8 cellular contexts compared by ENCODE assay signal in genomic region chr17:17750881-17751280, GRCh38.
DNase-seq lines count a peak whose midpoint lies in the region; ATAC-seq and TF ChIP-seq lines count a peak whose summit lies in the region.

No MANE protein-coding gene starts in this region.

- peak overlapping the region; percentile 85 to 93 (median 88) for H3K4me3 Mint-ChIP-seq in CD4-positive, CD25-positive, alpha-beta regulatory T cell
- no peak overlapping the region for H3K4me3 Mint-ChIP-seq in WTC11

- H3K9me3 ChIP-seq in CD4-positive, CD25-positive, alpha-beta regulatory T cell (ENCODE audit: control insufficient read depth in 2 of 2, low read length in 2 of 2), result no peaks in the 10 kb centered on the region
- H3K9me3 ChIP-seq in left lung (no peaks in the 10 kb centered on the region), upper lobe of left lung (no peaks in the 10 kb centered on the region)

- intact Hi-C loops in left lung (cut with DNase I), result no loop called here

- no peak for TF ChIP-seq POLR2A in upper lobe of left lung (IDR thresholded peaks at IDR 0.05)

- peak overlapping the region; percentile 90 for H3K27ac ChIP-seq in CD4-positive, CD25-positive, alpha-beta regulatory T cell (ENCODE audit: insufficient read depth, low read length, poor library complexity, severe bottlenecking)
- H3K27ac ChIP-seq in left lung, result peak overlapping the region; percentile 78 to 91
- H3K27ac ChIP-seq in upper lobe of left lung, result peak overlapping the region; percentile 77 to 92 (median 88)

- CTCF ChIA-PET in HEK293T (lab: Yijun Ruan, JAX), result interaction anchor here (1.8 kb wide), 1 partner anchor 71 kb away, joined by 5 read pairs; no protein-coding TSS in a partner anchor
- CTCF ChIA-PET in WTC11 (lab: Charles Lee), result no interaction called here

- 37 to 42% methylated on average over 7 to 8 of the region's 8 CpGs for WGBS in upper lobe of left lung, 2 donors

- POLR2A ChIA-PET in HEK293T (lab: Yijun Ruan, JAX), result no interaction called here
- POLR2A ChIA-PET in WTC11 (lab: Charles Lee), result interaction anchor here (0.8 to 0.9 kb wide), 2 partner anchors 57 to 255 kb away, joined by 3 read pairs; no protein-coding TSS in a partner anchor

- H3K9me3 Mint-ChIP-seq in CD4-positive, CD25-positive, alpha-beta regulatory T cell, result no peaks in the 10 kb centered on the region
- H3K9me3 Mint-ChIP-seq in WTC11, result peaks cover 3% of the 10 kb centered on the region; the same call in 1 of the 2 replicates

- peak; percentile 33 to 90 (median 50) for DNase-seq in CD4-positive, CD25-positive, alpha-beta regulatory T cell
- DNase-seq in HEK293T (ENCODE audit: extremely low spot score) (no peak), WTC11 (ENCODE audit: low spot score) (no peak), left lung (peak in 1 of 2 donors; percentile 52), upper lobe of left lung (peak in 1 of 2 donors; percentile 65), putamen (ENCODE audit: low spot score) (no peak), dermis blood vessel endothelial cell (no peak)

- no peaks in the 10 kb centered on the region for H3K27me3 Mint-ChIP-seq in CD4-positive, CD25-positive, alpha-beta regulatory T cell
- H3K27me3 Mint-ChIP-seq in WTC11 (ENCODE audit: low read depth), result no peaks in the 10 kb centered on the region

- no peak for TF ChIP-seq EP300 in upper lobe of left lung (IDR thresholded peaks at IDR 0.05)

- no peaks in the 10 kb centered on the region for H3K27me3 ChIP-seq in CD4-positive, CD25-positive, alpha-beta regulatory T cell (ENCODE audit: control insufficient read depth, insufficient read depth, low read length)
- H3K27me3 ChIP-seq in left lung, result no peaks in the 10 kb centered on the region
- H3K27me3 ChIP-seq in upper lobe of left lung, result no peaks in the 10 kb centered on the region

- peaks cover 56% of the 10 kb centered on the region for H3K4me1 ChIP-seq in CD4-positive, CD25-positive, alpha-beta regulatory T cell (ENCODE audit: control insufficient read depth, insufficient read depth, low read length, poor library complexity, severe bottlenecking)
- peaks cover 20 to 54% of the 10 kb centered on the region in 2 donors for H3K4me1 ChIP-seq in left lung
- peaks cover 42 to 65% (median 47%) of the 10 kb centered on the region in 4 donors for H3K4me1 ChIP-seq in upper lobe of left lung

- TF ChIP-seq CTCF in WTC11 (IDR thresholded peaks at IDR 0.05) (no peak), left lung (IDR thresholded peaks at IDR 0.05) (no peak), upper lobe of left lung (IDR thresholded peaks at IDR 0.05) (no peak)

- ATAC-seq in CD4-positive, CD25-positive, alpha-beta regulatory T cell (ENCODE audit: low read depth in 2 of 2), result no peak
- ATAC-seq in WTC11 (no peak), left lung (no peak), upper lobe of left lung (ENCODE audit: low FRiP score in 2 of 2) (no peak), HG02885 (IDR thresholded peaks at IDR 0.05; ENCODE audit: poor library complexity, unreplicated experiment) (no peak)

- H3K27ac Mint-ChIP-seq in CD4-positive, CD25-positive, alpha-beta regulatory T cell, result peak overlapping the region; percentile 96 to 99 (median 97)
- peak overlapping the region; percentile 87 for H3K27ac Mint-ChIP-seq in WTC11

- no peaks in the 10 kb centered on the region for H3K36me3 ChIP-seq in CD4-positive, CD25-positive, alpha-beta regulatory T cell (ENCODE audit: control insufficient read depth, insufficient read depth, low read length)
- H3K36me3 ChIP-seq in left lung, result no peaks in the 10 kb centered on the region
- no peaks in the 10 kb centered on the region for H3K36me3 ChIP-seq in upper lobe of left lung

- H3K4me3 ChIP-seq in CD4-positive, CD25-positive, alpha-beta regulatory T cell (ENCODE audit: low read depth, low read length), result peak overlapping the region; percentile 75
- H3K4me3 ChIP-seq in left lung (peak overlapping the region in 1 of 2 donors; percentile 48), upper lobe of left lung (no peak overlapping the region)

- H3K36me3 Mint-ChIP-seq in CD4-positive, CD25-positive, alpha-beta regulatory T cell, result no peaks in the 10 kb centered on the region
- no peaks in the 10 kb centered on the region for H3K36me3 Mint-ChIP-seq in WTC11

- peaks cover 19 to 72% (median 44%) of the 10 kb centered on the region in 4 donors for H3K4me1 Mint-ChIP-seq in CD4-positive, CD25-positive, alpha-beta regulatory T cell
- peaks cover 53% of the 10 kb centered on the region for H3K4me1 Mint-ChIP-seq in WTC11

TF ChIP-seq in HEK293T, 16 proteins besides CTCF, POLR2A, EP300 and RAD21:
- TF ChIP-seq PKNOX1 (IDR thresholded peaks at IDR 0.05) (0 out of 2 replicates have a peak, but pooled peaks have one; percentile 14), TARDBP (IDR thresholded peaks at IDR 0.05) (no peak)

TF ChIP-seq in WTC11, 78 proteins besides CTCF, POLR2A, EP300 and RAD21:
- TF ChIP-seq ELF4 (CRISPR knock-in tag; IDR thresholded peaks at IDR 0.05; ENCODE audit: low read depth), result no peak
- TF ChIP-seq ERG (CRISPR knock-in tag; IDR thresholded peaks at IDR 0.05), result no peak
- no peak for TF ChIP-seq ZNF219 (CRISPR knock-in tag; IDR thresholded peaks at IDR 0.05; ENCODE audit: borderline replicate concordance)
- TF ChIP-seq NR3C1 (CRISPR knock-in tag; conservative IDR thresholded peaks at IDR 0.05; ENCODE audit: low read depth), result no peak
- TF ChIP-seq, protein P1, sequence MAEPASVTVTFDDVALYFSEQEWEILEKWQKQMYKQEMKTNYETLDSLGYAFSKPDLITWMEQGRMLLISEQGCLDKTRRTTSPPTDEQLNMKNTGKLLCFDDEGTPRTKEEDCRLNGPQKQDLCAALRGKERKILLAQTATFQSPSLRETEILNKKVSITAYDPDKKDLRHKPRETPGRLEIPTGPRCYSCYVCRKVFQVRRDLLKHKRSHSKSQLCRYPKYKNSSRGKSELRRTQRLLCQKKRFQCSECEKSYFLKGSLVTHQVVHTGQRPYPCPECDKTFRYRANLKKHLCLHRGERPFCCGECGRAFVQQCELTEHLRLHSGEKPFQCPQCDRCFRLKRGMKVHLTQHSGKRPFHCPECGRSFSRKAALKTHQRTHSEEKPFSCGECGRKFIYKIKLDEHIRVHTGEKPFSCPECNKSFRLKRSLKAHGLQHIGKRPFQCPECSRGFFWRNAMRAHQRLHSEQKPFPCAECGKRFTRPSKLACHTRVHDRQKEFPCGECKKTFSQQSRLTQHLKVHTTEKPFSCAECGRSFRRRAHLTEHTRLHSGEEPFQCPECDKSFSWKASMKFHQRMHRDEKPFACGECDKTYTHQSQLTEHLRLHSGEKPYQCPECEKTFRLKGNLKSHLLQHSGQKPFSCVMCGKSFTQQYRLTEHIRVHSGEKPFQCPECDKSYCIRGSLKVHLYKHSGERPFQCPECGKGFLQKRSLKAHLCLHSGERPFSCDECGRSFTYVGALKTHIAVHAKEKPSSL (CRISPR knock-in tag; conservative IDR thresholded peaks at IDR 0.05), result no peak
- no peak for TF ChIP-seq CREM (CRISPR knock-in tag; IDR thresholded peaks at IDR 0.05)
- no peak for TF ChIP-seq ZNF317 (CRISPR knock-in tag; IDR thresholded peaks at IDR 0.05; ENCODE audit: borderline replicate concordance, low read depth)
- TF ChIP-seq, protein P2, sequence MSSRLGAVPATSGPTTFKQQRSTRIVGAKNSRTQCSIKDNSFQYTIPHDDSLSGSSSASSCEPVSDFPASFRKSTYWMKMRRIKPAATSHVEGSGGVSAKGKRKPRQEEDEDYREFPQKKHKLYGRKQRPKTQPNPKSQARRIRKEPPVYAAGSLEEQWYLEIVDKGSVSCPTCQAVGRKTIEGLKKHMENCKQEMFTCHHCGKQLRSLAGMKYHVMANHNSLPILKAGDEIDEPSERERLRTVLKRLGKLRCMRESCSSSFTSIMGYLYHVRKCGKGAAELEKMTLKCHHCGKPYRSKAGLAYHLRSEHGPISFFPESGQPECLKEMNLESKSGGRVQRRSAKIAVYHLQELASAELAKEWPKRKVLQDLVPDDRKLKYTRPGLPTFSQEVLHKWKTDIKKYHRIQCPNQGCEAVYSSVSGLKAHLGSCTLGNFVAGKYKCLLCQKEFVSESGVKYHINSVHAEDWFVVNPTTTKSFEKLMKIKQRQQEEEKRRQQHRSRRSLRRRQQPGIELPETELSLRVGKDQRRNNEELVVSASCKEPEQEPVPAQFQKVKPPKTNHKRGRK (CRISPR knock-in tag; IDR thresholded peaks at IDR 0.05; ENCODE audit: borderline replicate concordance), result no peak
- no peak for TF ChIP-seq JUN (CRISPR knock-in tag; IDR thresholded peaks at IDR 0.05)
- no peak for TF ChIP-seq RORB (CRISPR knock-in tag; IDR thresholded peaks at IDR 0.05)
- TF ChIP-seq ATF1 (CRISPR knock-in tag; IDR thresholded peaks at IDR 0.05), result no peak
- TF ChIP-seq ZBTB43 (CRISPR knock-in tag; IDR thresholded peaks at IDR 0.05), result no peak

Comparison
In these comparisons a context has a peak if more than half of its experiments do, and no peak if none do; other contexts are left out.
1. DNase-seq: peak in CD4-positive, CD25-positive, alpha-beta regulatory T cell (3 of 3); none in HEK293T (single experiment), WTC11 (single experiment), putamen (single experiment) and dermis blood vessel endothelial cell (single experiment).
2. Peak in every context shown above with its lines, with median percentiles within 50 percentile points of each other: H3K27ac ChIP-seq.